Comparison of ENCODE assay signal across 1 cellular context in the genomic region with DNA sequence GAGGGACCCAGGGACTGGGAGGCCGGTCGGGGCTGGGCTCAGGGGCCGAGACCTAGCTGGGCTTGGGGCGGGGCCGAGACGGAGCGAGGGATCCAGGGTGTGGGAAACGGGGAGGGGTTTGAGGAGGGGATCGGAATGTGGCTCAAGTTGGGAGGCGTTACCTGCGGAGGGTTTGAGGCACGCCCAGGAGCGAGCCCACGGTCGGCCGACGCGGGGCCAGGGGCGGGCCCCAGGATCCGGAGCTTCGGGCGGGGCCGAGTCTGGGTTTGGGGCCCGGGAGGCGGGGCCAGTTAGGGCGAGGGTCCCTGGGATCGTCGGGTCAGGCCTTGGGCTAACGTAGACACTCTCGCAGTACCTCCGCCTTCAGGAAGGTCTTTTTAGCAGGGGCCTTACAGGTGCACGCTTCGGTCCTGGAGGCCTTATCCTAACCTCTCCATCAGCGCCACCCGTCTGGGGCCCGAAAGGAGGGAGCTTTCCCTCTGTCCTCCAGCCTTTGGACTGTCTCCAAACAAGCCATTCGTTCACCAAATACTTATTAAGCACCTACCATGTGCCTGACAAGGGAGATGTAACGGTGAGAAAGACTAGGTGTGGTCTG.
TF ChIP-seq lines count a peak whose summit lies in the region.

No MANE protein-coding gene starts in this region.

TF ChIP-seq in HepG2, 621 proteins besides CTCF, POLR2A, EP300 and RAD21 (continued from another document):
- peak; percentile 57; the same call in 1 of the 2 replicates for TF ChIP-seq ZFX (CRISPR knock-in tag; IDR thresholded peaks at IDR 0.05; ENCODE audit: low read depth)
